ENCODE assay signal across 13 cellular contexts in the genomic region with DNA sequence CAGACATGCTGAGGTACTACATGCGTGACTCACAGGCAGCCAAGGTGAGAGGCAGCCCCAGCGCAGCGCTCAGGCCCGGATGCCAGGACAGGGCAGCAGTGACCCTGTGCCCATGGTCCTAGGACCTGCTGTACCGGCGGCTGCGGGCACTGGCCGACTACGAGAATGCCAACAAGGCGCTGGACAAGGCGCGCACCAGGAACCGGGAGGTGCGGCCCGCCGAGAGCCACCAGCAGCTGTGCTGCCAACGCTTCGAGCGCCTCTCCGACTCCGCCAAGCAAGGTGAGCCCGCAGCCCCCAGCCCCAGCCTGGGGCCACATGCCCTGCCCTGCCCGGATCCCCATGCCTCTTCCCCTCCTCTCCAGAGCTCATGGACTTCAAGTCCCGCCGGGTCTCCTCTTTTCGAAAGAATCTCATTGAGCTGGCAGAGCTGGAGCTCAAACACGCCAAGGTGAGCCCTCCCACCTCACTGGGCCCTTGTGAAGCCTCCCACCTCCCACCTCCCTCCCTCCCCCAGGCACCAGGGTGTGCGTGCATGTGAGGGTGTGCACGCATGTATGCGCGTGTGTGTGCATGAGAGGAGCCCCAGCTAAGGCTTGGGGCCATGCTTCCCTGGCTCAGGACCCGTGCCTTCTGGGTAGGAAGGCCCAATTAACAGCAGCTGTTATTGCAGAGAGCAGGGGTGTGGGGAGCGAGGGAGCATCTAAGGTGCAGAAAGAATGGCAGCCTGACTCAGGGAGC. TPM values are rescaled to one million over a fixed set of nuclear protein-coding genes. Genes with fewer than 3 reads are reported as not detected.
DNase-seq lines count a peak whose midpoint lies in the region; ATAC-seq and TF ChIP-seq lines count a peak whose summit lies in the region.
"Had no signal": no experiment of that assay in that cellular context is flagged by ENCODE, and none has a peak within 500 bp of the region (broad histone marks: within the 10 kb centered on the region; RNA-seq: fewer than 3 reads in every experiment).

No MANE protein-coding gene starts in this region.

- POLR2A ChIA-PET in Panc1 (lab: Charles Lee): interaction anchor here (0.5 to 1.7 kb wide), 5 partner anchors 8 to 273 kb away, joined by 4 to 8 read pairs (median 5); a partner anchor contains a TSS

- H3K4me1 ChIP-seq in Panc1 (ENCODE audit: control insufficient read depth, insufficient read depth, low read length): peaks cover 36% of the 10 kb centered on the region
- no peaks in the 10 kb centered on the region for H3K4me1 ChIP-seq in foreskin keratinocyte
- peaks cover 21 to 49% (median 38%) of the 10 kb centered on the region in 4 donors for H3K4me1 ChIP-seq in esophagus muscularis mucosa

- CTCF ChIA-PET in Panc1 (lab: Charles Lee): interaction anchor here (0.6 to 1.6 kb wide), 2 partner anchors 108 to 217 kb away, joined by 3 to 5 read pairs; no protein-coding TSS in a partner anchor

- peak; percentile 42 to 45 for DNase-seq in activated T-cell treated with anti-CD3 and anti-CD28 coated beads, Interleukin-2, amount 50 U/mL, for 48 hours
- DNase-seq in activated T-cell treated with anti-CD3 and anti-CD28 coated beads for 4 hours (no peak), Panc1 (ENCODE audit: low read depth, low spot score) (no peak), foreskin keratinocyte (no peak), esophagus muscularis mucosa (ENCODE audit: extremely low spot score) (no peak)
- DNase-seq in stimulated activated CD8-positive, alpha-beta memory T cell treated with anti-CD3 and anti-CD28 coated beads, Interleukin-4, amount 100 ng/mL, for 48 hours: peak; percentile 37
- DNase-seq: dermis blood vessel endothelial cell, DMS79 treated with DMSO at 0.1 percent for 48 hours, foreskin melanocyte had no signal

- H3K4me3 ChIP-seq in Panc1 (ENCODE audit: low read depth in 2 of 2, low read length in 2 of 2) (no peak overlapping the region), esophagus muscularis mucosa (no peak overlapping the region)

- TF ChIP-seq POLR2A in esophagus muscularis mucosa (IDR thresholded peaks at IDR 0.05; ENCODE audit: low read depth): no peak

- WGBS in esophagus muscularis mucosa: 88% methylated on average over 25 of the region's 33 CpGs

- H3K36me3 ChIP-seq in Panc1 (ENCODE audit: control insufficient read depth, insufficient read depth, low read length) (peaks cover 29% of the 10 kb centered on the region), esophagus muscularis mucosa (peaks cover 22 to 65% (median 60%) of the 10 kb centered on the region in 4 donors)

- H3K27me3 ChIP-seq in Panc1 (ENCODE audit: control insufficient read depth, insufficient read depth, low read length) (no peaks in the 10 kb centered on the region), foreskin keratinocyte (no peaks in the 10 kb centered on the region), esophagus muscularis mucosa (no peaks in the 10 kb centered on the region)

- no peak for TF ChIP-seq EP300 in esophagus muscularis mucosa (IDR thresholded peaks at IDR 0.05)

- H3K9me3 ChIP-seq in Panc1 (ENCODE audit: control insufficient read depth, insufficient read depth, low read depth, low read length) (no peaks in the 10 kb centered on the region), esophagus muscularis mucosa (peaks cover 0 to 9% (median 3%) of the 10 kb centered on the region in 4 donors)

- intact Hi-C loops in Panc1 (cut with micrococcal nuclease; ENCODE audit: unreplicated experiment) (loop anchor here (10.0 kb wide), 1 partner anchor 298 kb away; a partner anchor contains a TSS), esophagus muscularis mucosa (cut with DNase I) (no loop called here)

- peak overlapping the region; percentile 18; the same call in 1 of the 2 replicates for H3K27ac ChIP-seq in Panc1 (ENCODE audit: low read length)
- H3K27ac ChIP-seq in foreskin keratinocyte: no peak overlapping the region
- H3K27ac ChIP-seq in esophagus muscularis mucosa (replicated peaks in 1 of 4): peak overlapping the region in 1 of 4 donors; percentile 19

- TF ChIP-seq CTCF in Panc1 (IDR thresholded peaks at IDR 0.05) (no peak), foreskin keratinocyte (conservative IDR thresholded peaks at IDR 0.05) (no peak), esophagus muscularis mucosa (IDR thresholded peaks at IDR 0.05) (no peak)

- BruUV-seq in Panc1 (replicated peaks; lab: Mats Ljungman, UMichigan): no TSS peak

- peak; percentile 13 for ATAC-seq in Panc1
- peak; percentile 13 for ATAC-seq in foreskin keratinocyte
- no peak for ATAC-seq in HG02798 (IDR thresholded peaks at IDR 0.05; ENCODE audit: poor library complexity, unreplicated experiment)
- ATAC-seq in HG03139 (IDR thresholded peaks at IDR 0.05; ENCODE audit: unreplicated experiment): no peak
- ATAC-seq: natural killer cell treated with Interleukin-12 subunit alpha and Interleukin-12 subunit beta and Interleukin-15 and Interleukin-18, amount 100 ng/mL, for 72 hours had no signal

- in situ Hi-C loops in Panc1 (cut with HindIII; ENCODE audit: low pct_unique_long_range_greater_than_20kb, low sequenced_read_pairs): no loop called here

RNA-seq across cellular contexts. Expression of a gene that starts 5.3 kb away (rescaled TPM):
- total RNA-seq in Panc1 (2021; ENCODE audit: unreplicated experiment) (1,911 TPM), foreskin keratinocyte (1,336 TPM in 2 replicates), esophagus muscularis mucosa (100 to 1,000 TPM; 610 to 793 (median 738) TPM)
- 2,777 TPM for polyA plus RNA-seq in Panc1 (2012; ENCODE audit: insufficient read length)
- polyA plus RNA-seq in foreskin keratinocyte: 2,195 and 2,324 TPM in 2 replicates

RNA-seq across cellular contexts. Expression of a gene that starts 7.6 kb away (rescaled TPM):
- total RNA-seq in Panc1 (2021; ENCODE audit: unreplicated experiment): 140 TPM
- 132 TPM for polyA plus RNA-seq in Panc1 (2012; ENCODE audit: insufficient read length)
- 51.0 and 59.8 TPM in 2 replicates for total RNA-seq in foreskin keratinocyte
- 44.5 and 50.1 TPM in 2 replicates for polyA plus RNA-seq in foreskin keratinocyte
- 10 to 100 TPM; 42.2 to 74.2 (median 58.3) TPM for total RNA-seq in esophagus muscularis mucosa

RNA-seq across cellular contexts. Expression of a gene that starts 18.9 kb away (rescaled TPM):
- not detected for total RNA-seq in Panc1 (2021; ENCODE audit: unreplicated experiment)
- polyA plus RNA-seq in Panc1 (2012; ENCODE audit: insufficient read length): 0.47 TPM
- total RNA-seq in foreskin keratinocyte: 0.07 and 0.11 TPM in 2 replicates
- 0.11 and 0.22 TPM in 2 replicates for polyA plus RNA-seq in foreskin keratinocyte
- total RNA-seq in esophagus muscularis mucosa: under 1 TPM; 0.33 to 0.78 (median 0.41) TPM
- total RNA-seq: OCI-LY7 had no signal

RNA-seq across cellular contexts. Expression of a gene that starts 19.9 kb away (rescaled TPM):
- total RNA-seq in Panc1 (2021; ENCODE audit: unreplicated experiment): 23.7 TPM
- polyA plus RNA-seq in Panc1 (2012; ENCODE audit: insufficient read length): 44.8 TPM
- total RNA-seq in foreskin keratinocyte: 12.3 and 16.4 TPM in 2 replicates
- polyA plus RNA-seq in foreskin keratinocyte: 15.8 and 19.4 TPM in 2 replicates
- 100 to 1,000 TPM in 1 of 4 donors, 10 to 100 TPM in 3; 71.8 to 111 (median 82.2) TPM for total RNA-seq in esophagus muscularis mucosa

RNA-seq across cellular contexts. Expression of a gene that starts 27.0 kb away (rescaled TPM):
- total RNA-seq in Panc1 (2021; ENCODE audit: unreplicated experiment) (not detected), foreskin keratinocyte (not detected in 2 replicates), esophagus muscularis mucosa (1 to 10 TPM in 3 of 4 donors, under 1 TPM in 1; 0.83 to 2.7 (median 1.5) TPM)
- not detected for polyA plus RNA-seq in Panc1 (2012; ENCODE audit: insufficient read length)
- polyA plus RNA-seq in foreskin keratinocyte: not detected in 2 replicates
- total RNA-seq: dermis blood vessel endothelial cell, OCI-LY7 had no signal

Comparison
In these comparisons a context has a peak if more than half of its experiments do, and no peak if none do; other contexts are left out.
1. DNase-seq: peak in activated T-cell treated with anti-CD3 and anti-CD28 coated beads, Interleukin-2, amount 50 U/mL, for 48 hours (2 of 2) and stimulated activated CD8-positive, alpha-beta memory T cell treated with anti-CD3 and anti-CD28 coated beads, Interleukin-4, amount 100 ng/mL, for 48 hours (single experiment); none in activated T-cell treated with anti-CD3 and anti-CD28 coated beads for 4 hours (single experiment), Panc1 (single experiment), foreskin keratinocyte (0 of 2) and esophagus muscularis mucosa (single experiment).
2. ATAC-seq: peak in Panc1 (single experiment) and foreskin keratinocyte (single experiment); none in HG02798 (single experiment) and HG03139 (single experiment).